ENCODE assay signal across 8 cellular contexts in genomic region chr3:157572559-157573270, GRCh38.
DNase-seq lines count a peak whose midpoint lies in the region; ATAC-seq, FAIRE-seq and TF ChIP-seq lines count a peak whose summit lies in the region.

No MANE protein-coding gene starts in this region.

- ATAC-seq in GM19351 (IDR thresholded peaks at IDR 0.05; ENCODE audit: unreplicated experiment) = peak; percentile 66
- peak; percentile 77 for ATAC-seq in HG03460 (IDR thresholded peaks at IDR 0.05; ENCODE audit: unreplicated experiment)

- no peak overlapping the region for H3K4me3 ChIP-seq in brain microvascular endothelial cell (ENCODE audit: low read depth, low read length)

- FAIRE-seq in urothelium cell line (lab: Jason Lieb, UNC) = no peak

- DNase-seq in DMS53 (lab: John Stamatoyannopoulos, UW) (peak; percentile 72), NCI-H510A treated with DMSO at 0.1 percent for 48 hours (lab: John Stamatoyannopoulos, UW) (peak; percentile 11), brain microvascular endothelial cell (peak; percentile 64), kidney glomerular epithelial cell (lab: John Stamatoyannopoulos, UW) (peak; percentile 40), urothelium cell line (ENCODE audit: low spot score) (peak; percentile 26), occipital lobe (lab: John Stamatoyannopoulos, UW) (no peak)

- no peaks in the 10 kb centered on the region for H3K27me3 ChIP-seq in brain microvascular endothelial cell (replicated peaks)

- H3K36me3 ChIP-seq in brain microvascular endothelial cell (replicated peaks) = no peaks in the 10 kb centered on the region

- no peak overlapping the region for H3K27ac ChIP-seq in brain microvascular endothelial cell

- in situ Hi-C loops in brain microvascular endothelial cell (cut with HindIII; ENCODE audit: low pct_ligation_motif_present, low sequenced_read_pairs) = no loop called here

- peak; percentile 85 for TF ChIP-seq CTCF in brain microvascular endothelial cell (IDR thresholded peaks at IDR 0.05; ENCODE audit: low read depth, low read length, missing control alignments)
